Comparison of ENCODE assay signal across 23 cellular contexts in the genomic region with DNA sequence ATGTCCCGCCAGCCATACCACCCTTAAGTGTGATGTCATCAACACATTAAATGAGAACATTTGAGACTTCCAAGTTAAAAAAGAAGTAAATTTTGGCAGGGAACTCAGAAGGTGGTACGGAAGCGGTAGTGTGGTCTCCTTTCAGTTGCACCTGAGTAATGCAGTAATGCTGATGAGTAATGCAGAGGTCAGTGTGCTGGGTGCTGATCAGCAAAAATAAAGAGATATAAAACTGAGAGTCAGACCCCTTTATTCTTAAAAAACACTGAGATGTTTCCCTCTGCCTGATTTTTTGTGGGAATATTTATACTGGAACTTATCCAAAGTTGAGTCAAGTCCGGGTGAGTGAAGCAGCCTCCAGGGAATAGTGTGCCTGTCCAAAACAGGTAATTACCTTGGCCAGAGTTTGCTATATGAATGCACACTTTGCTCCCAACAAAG.
A peak's percentile ranks its signal among the peaks of the same experiment; 100 is the strongest.
DNase-seq lines count a peak whose midpoint lies in the region; ATAC-seq, FAIRE-seq and TF ChIP-seq lines count a peak whose summit lies in the region.
"Had no signal": no experiment of that assay in that cellular context is flagged by ENCODE, and none has a peak within 500 bp of the region (broad histone marks: within the 10 kb centered on the region; RNA-seq: fewer than 3 reads in every experiment).

No MANE protein-coding gene starts in this region.

- no peak for ATAC-seq in omental fat pad (ENCODE audit: low FRiP score)
- ATAC-seq: activated CD4-positive, alpha-beta T cell treated with anti-CD3 and anti-CD28 coated beads for 36 hours; lower lobe of right lung; naive thymus-derived CD8-positive, alpha-beta T cell; psoas muscle had no signal

- no peak overlapping the region for H3K4me3 Mint-ChIP-seq in astrocyte (ENCODE audit: unreplicated experiment)
- H3K4me3 Mint-ChIP-seq in nephron progenitor cell, result no peak overlapping the region
- H3K4me3 Mint-ChIP-seq: activated CD4-positive, alpha-beta T cell treated with anti-CD3 and anti-CD28 coated beads for 36 hours; naive thymus-derived CD8-positive, alpha-beta T cell; T-helper 1 cell treated with Interleukin-12 subunit alpha and Interleukin-12 subunit beta and Interleukin-4 antibody, amounts not matched to agents 30 μg/mL and 1 μg/mL, for 36 hours had no signal

- in situ Hi-C loops in Caki2 (cut with HindIII; ENCODE audit: low pct_unique_long_range_greater_than_20kb, low sequenced_read_pairs), result no loop called here

- H3K36me3 ChIP-seq in astrocyte (ENCODE audit: insufficient read depth, low read length), result no peaks in the 10 kb centered on the region
- no peaks in the 10 kb centered on the region for H3K36me3 ChIP-seq in right atrium auricular region
- H3K36me3 ChIP-seq: lower lobe of right lung had no signal

- H3K4me2 ChIP-seq in astrocyte (ENCODE audit: low read length), result peak overlapping the region; percentile 17

- no peaks in the 10 kb centered on the region for H3K79me2 ChIP-seq in astrocyte (ENCODE audit: insufficient read depth, low read length)

- no peaks in the 10 kb centered on the region for H3K9me3 ChIP-seq in astrocyte (ENCODE audit: insufficient read depth, low read depth, low read length)
- no peaks in the 10 kb centered on the region for H3K9me3 ChIP-seq in right atrium auricular region
- H3K9me3 ChIP-seq: lower lobe of right lung, psoas muscle had no signal

- H3K27ac Mint-ChIP-seq in astrocyte (ENCODE audit: unreplicated experiment), result peak overlapping the region; percentile 20
- no peak overlapping the region for H3K27ac Mint-ChIP-seq in nephron progenitor cell
- H3K27ac Mint-ChIP-seq: activated CD4-positive, alpha-beta T cell treated with anti-CD3 and anti-CD28 coated beads for 36 hours; naive thymus-derived CD8-positive, alpha-beta T cell; T-helper 1 cell treated with Interleukin-12 subunit alpha and Interleukin-12 subunit beta and Interleukin-4 antibody, amounts not matched to agents 30 μg/mL and 1 μg/mL, for 36 hours had no signal

- TF ChIP-seq CTCF in astrocyte (IDR thresholded peaks at IDR 0.05; ENCODE audit: insufficient read depth, low read depth, low read length), result no peak
- TF ChIP-seq CTCF in omental fat pad (IDR thresholded peaks at IDR 0.05), result no peak
- TF ChIP-seq CTCF in D721Med (IDR thresholded peaks at IDR 0.05; ENCODE audit: insufficient read depth, missing control alignments), result no peak
- TF ChIP-seq CTCF in right atrium auricular region (IDR thresholded peaks at IDR 0.05), result no peak
- no peak for TF ChIP-seq CTCF in nephron progenitor cell (IDR thresholded peaks at IDR 0.05)

- H3K9ac ChIP-seq in astrocyte (ENCODE audit: low read length), result peak overlapping the region; percentile 7

- H3K4me3 ChIP-seq in astrocyte (ENCODE audit: insufficient read depth, low read depth, low read length), result no peak overlapping the region
- H3K4me3 ChIP-seq in right atrium auricular region, result no peak overlapping the region
- H3K4me3 ChIP-seq: lower lobe of right lung, psoas muscle had no signal

- peaks cover 3% of the 10 kb centered on the region for H3K9me3 Mint-ChIP-seq in astrocyte (ENCODE audit: unreplicated experiment)
- peaks cover 3% of the 10 kb centered on the region for H3K9me3 Mint-ChIP-seq in nephron progenitor cell
- H3K9me3 Mint-ChIP-seq: T-helper 1 cell treated with Interleukin-12 subunit alpha and Interleukin-12 subunit beta and Interleukin-4 antibody, amounts not matched to agents 30 μg/mL and 1 μg/mL, for 36 hours had no signal

- H3K4me1 ChIP-seq in astrocyte (ENCODE audit: insufficient read depth, low read length), result peaks cover 21% of the 10 kb centered on the region
- H3K4me1 ChIP-seq in right atrium auricular region, result no peaks in the 10 kb centered on the region
- H3K4me1 ChIP-seq: psoas muscle had no signal

- no peak for FAIRE-seq in astrocyte (lab: Jason Lieb, UNC)
- no peak for FAIRE-seq in D721Med (lab: Jason Lieb, UNC)
- FAIRE-seq: GM18507 had no signal

- no peaks in the 10 kb centered on the region for H3K27me3 ChIP-seq in astrocyte (ENCODE audit: insufficient read depth, low read length)
- H3K27me3 ChIP-seq in right atrium auricular region, result no peaks in the 10 kb centered on the region

- H2AFZ ChIP-seq in astrocyte (ENCODE audit: low read depth, low read length), result no peak overlapping the region

- H3K27me3 Mint-ChIP-seq in astrocyte (ENCODE audit: low read depth, unreplicated experiment), result no peaks in the 10 kb centered on the region
- no peaks in the 10 kb centered on the region for H3K27me3 Mint-ChIP-seq in nephron progenitor cell (ENCODE audit: low read depth, poor library complexity)
- H3K27me3 Mint-ChIP-seq: activated CD4-positive, alpha-beta T cell treated with anti-CD3 and anti-CD28 coated beads for 36 hours; naive thymus-derived CD8-positive, alpha-beta T cell had no signal

- H3K36me3 Mint-ChIP-seq in astrocyte (ENCODE audit: low read depth, unreplicated experiment) (no peaks in the 10 kb centered on the region), nephron progenitor cell (ENCODE audit: low read depth) (no peaks in the 10 kb centered on the region)
- H3K36me3 Mint-ChIP-seq: naive thymus-derived CD8-positive, alpha-beta T cell had no signal

- H4K20me1 ChIP-seq in astrocyte (ENCODE audit: insufficient read depth, low read length), result no peaks in the 10 kb centered on the region

- H3K4me1 Mint-ChIP-seq in astrocyte (ENCODE audit: low read depth, unreplicated experiment) (peaks cover 30% of the 10 kb centered on the region), nephron progenitor cell (peaks cover 20% of the 10 kb centered on the region)
- H3K4me1 Mint-ChIP-seq: activated CD4-positive, alpha-beta T cell treated with anti-CD3 and anti-CD28 coated beads for 36 hours; naive thymus-derived CD8-positive, alpha-beta T cell had no signal

- peak overlapping the region; percentile 59 for H3K27ac ChIP-seq in astrocyte (ENCODE audit: low read depth, low read length)
- no peak overlapping the region for H3K27ac ChIP-seq in right atrium auricular region
- H3K27ac ChIP-seq: HL-60, lower lobe of right lung, psoas muscle had no signal

- DNase-seq in Caki2 (ENCODE audit: low read depth), result peak; percentile 92
- DNase-seq in HT1080 (ENCODE audit: low read depth), result peak; percentile 91
- DNase-seq in astrocyte (ENCODE audit: low read depth), result peak; percentile 69
- DNase-seq in glomerular visceral epithelial cell (ENCODE audit: extremely low spot score), result peak; percentile 90
- no peak for DNase-seq in omental fat pad (ENCODE audit: low spot score)
- no peak for DNase-seq in D721Med (ENCODE audit: insufficient read length, low spot score)
- no peak for DNase-seq in right atrium auricular region (ENCODE audit: low spot score)
- DNase-seq in nephron progenitor cell, result no peak
- DNase-seq: activated CD4-positive, alpha-beta T cell treated with anti-CD3 and anti-CD28 coated beads for 36 hours; activated naive CD4-positive, alpha-beta T cell treated with Interleukin-2 at 50 U/mL for 16 hours; COR-L47; effector CD4-positive, alpha-beta T cell; Kasumi-1; lower lobe of right lung; naive thymus-derived CD8-positive, alpha-beta T cell; NCI-H1694 treated with DMSO at 0.1 percent for 48 hours; NCI-H524 treated with DMSO at 0.1 percent for 48 hours; psoas muscle; RPMI8226; stimulated activated CD4-positive, alpha-beta T cell treated with anti-CD3 and anti-CD28 coated beads, Interleukin-15, amount 100 ng/mL, for 24 hours had no signal

Comparison
In these comparisons a context has a peak if more than half of its experiments do, and no peak if none do; other contexts are left out.
1. DNase-seq: peak in Caki2 (single experiment), HT1080 (single experiment), astrocyte (single experiment) and glomerular visceral epithelial cell (single experiment); none in omental fat pad (single experiment), D721Med (single experiment), right atrium auricular region (single experiment) and nephron progenitor cell (single experiment).